ENCODE assay signal across 16 cellular contexts in genomic region chr1:60746278-60746761, GRCh38.
DNase-seq lines count a peak whose midpoint lies in the region; ATAC-seq and TF ChIP-seq lines count a peak whose summit lies in the region.
"Had no signal": no experiment of that assay in that cellular context is flagged by ENCODE, and none has a peak within 500 bp of the region (broad histone marks: within the 10 kb centered on the region; RNA-seq: fewer than 3 reads in every experiment).

No MANE protein-coding gene starts in this region.

- H3K36me3 ChIP-seq in aorta (ENCODE audit: control insufficient read depth in 1 of 2, insufficient read depth in 2 of 2, low read length in 1 of 2) = no peaks in the 10 kb centered on the region

- no peaks in the 10 kb centered on the region for H3K4me1 ChIP-seq in aorta (ENCODE audit: control insufficient read depth in 1 of 2, insufficient read depth in 2 of 2, low read length in 2 of 2)
- H3K4me1 ChIP-seq: A549 had no signal

- TF ChIP-seq CTCF in coronary artery (IDR thresholded peaks at IDR 0.05) = no peak

- DNase-seq in NCI-H345 (lab: John Stamatoyannopoulos, UW) = peak; percentile 9
- no peak for DNase-seq in NCI-H345 treated with DMSO at 0.1 percent for 48 hours (lab: John Stamatoyannopoulos, UW; ENCODE audit: unreplicated experiment)
- DNase-seq in coronary artery (ENCODE audit: low spot score) = no peak
- DNase-seq in midbrain (lab: John Stamatoyannopoulos, UW) = peak; percentile 44
- DNase-seq in aorta = peak; percentile 44 to 71
- no peak for DNase-seq in ecto neural progenitor cell (ENCODE audit: low spot score)
- DNase-seq: activated CD8-positive, alpha-beta T cell treated with anti-CD3 and anti-CD28 coated beads for 36 hours; activated naive CD4-positive, alpha-beta T cell treated with Interleukin-2 at 50 U/mL for 16 hours; H9; islet precursor cell; NCI-H1048; PC-3 had no signal

- no peaks in the 10 kb centered on the region for H3K9me3 ChIP-seq in aorta (ENCODE audit: control insufficient read depth, low read length)
- H3K9me3 ChIP-seq: A549 had no signal

- H3K4me3 ChIP-seq in coronary artery = peak overlapping the region; percentile 26
- H3K4me3 ChIP-seq in aorta (ENCODE audit: low read length in 2 of 2) = no peak overlapping the region
- H3K4me3 ChIP-seq: A549 had no signal

- intact Hi-C loops in aorta (cut with DNase I) = no loop called here

- H3K27ac ChIP-seq in coronary artery (peak overlapping the region; percentile 65 to 66), aorta (ENCODE audit: low read depth in 1 of 2, low read length in 2 of 2) (peak overlapping the region; percentile 42 to 78)
- H3K27ac ChIP-seq: A549 had no signal

- ATAC-seq in aorta (ENCODE audit: low FRiP score) (peak; percentile 63), GM19023 (IDR thresholded peaks at IDR 0.05; ENCODE audit: unreplicated experiment) (no peak), HG02938 (IDR thresholded peaks at IDR 0.05; ENCODE audit: unreplicated experiment) (no peak)
- ATAC-seq: A549; activated CD8-positive, alpha-beta T cell treated with anti-CD3 and anti-CD28 coated beads for 36 hours; natural killer cell treated with Interleukin-12 subunit alpha and Interleukin-12 subunit beta and Interleukin-15 and Interleukin-18, amount 100 ng/mL, for 72 hours; PC-3 had no signal

- WGBS in aorta, 2 donors = 3 to 6% methylated on average over 11 of the region's 11 CpGs

- no peaks in the 10 kb centered on the region for H3K27me3 ChIP-seq in aorta (ENCODE audit: control insufficient read depth in 1 of 2, insufficient read depth in 2 of 2, low read length in 1 of 2)

Comparison
In these comparisons a context has a peak if more than half of its experiments do, and no peak if none do; other contexts are left out.
1. DNase-seq: peak in NCI-H345 (single experiment), midbrain (single experiment) and aorta (2 of 2); none in NCI-H345 treated with DMSO at 0.1 percent for 48 hours (single experiment), coronary artery (single experiment) and ecto neural progenitor cell (single experiment).